1 cellular context compared by ENCODE assay signal in the genomic region with DNA sequence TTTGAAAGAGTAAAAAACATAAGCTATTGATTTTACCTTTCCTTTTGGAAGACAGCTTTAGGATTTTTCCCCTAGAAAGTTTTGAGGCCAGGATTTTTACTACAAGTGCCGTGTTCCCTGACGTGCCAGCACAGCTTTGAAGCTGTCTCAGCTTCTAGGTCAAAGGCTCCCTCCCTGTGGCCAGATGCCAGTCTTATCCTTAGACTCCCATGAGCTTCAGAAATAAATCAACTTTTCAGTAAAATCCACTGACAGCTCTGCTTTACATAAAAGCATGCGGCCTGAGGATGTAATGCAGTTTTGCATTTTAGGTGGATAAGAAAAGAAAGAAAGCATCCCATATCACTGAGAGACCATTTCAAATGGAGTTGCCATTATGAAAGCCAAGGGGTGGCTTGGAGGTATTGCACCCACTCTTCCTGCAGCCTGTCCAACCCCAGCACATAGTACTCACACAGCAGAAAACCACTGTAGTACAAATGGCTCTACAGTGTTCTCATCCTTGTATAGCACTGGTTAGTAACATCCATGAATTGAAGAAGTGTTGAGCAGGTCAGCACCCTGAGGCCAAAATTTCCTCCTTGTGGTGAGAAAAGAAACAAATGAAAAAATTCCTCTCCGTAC.
TF ChIP-seq lines count a peak whose summit lies in the region.

No MANE protein-coding gene starts in this region.

TF ChIP-seq in IMR-90, 13 proteins besides CTCF, POLR2A, EP300 and RAD21 (continued from another document):
- TF ChIP-seq MXI1 (IDR thresholded peaks at IDR 0.05; ENCODE audit: borderline replicate concordance, low read depth, low read length) = no peak
- no peak for TF ChIP-seq RFX5 (IDR thresholded peaks at IDR 0.05; ENCODE audit: low read depth, low read length)
